1 cellular context compared by ENCODE assay signal in genomic region chr5:56070795-56071539, GRCh38.
TF ChIP-seq lines count a peak whose summit lies in the region.

No MANE protein-coding gene starts in this region.

TF ChIP-seq in GM12878, 131 proteins besides CTCF, POLR2A, EP300 and RAD21 (continued from another document):
- TF ChIP-seq ZBTB4 (CRISPR knock-in tag; IDR thresholded peaks at IDR 0.05) (no peak), CHD4 (IDR thresholded peaks at IDR 0.05) (no peak), BACH1 (IDR thresholded peaks at IDR 0.05; ENCODE audit: borderline replicate concordance) (no peak), ZNF687 (IDR thresholded peaks at IDR 0.05) (peak; percentile 51; the same call in 1 of the 2 replicates), RB1 (IDR thresholded peaks at IDR 0.05; ENCODE audit: borderline replicate concordance) (no peak), USF1 (IDR thresholded peaks at IDR 0.05; ENCODE audit: borderline replicate concordance, extremely low read length, insufficient read depth, low read depth, low read length) (no peak), MYC (IDR thresholded peaks at IDR 0.05; ENCODE audit: insufficient read depth, insufficient read length, insufficient replicate concordance, low read length, severe bottlenecking) (no peak), BMI1 (IDR thresholded peaks at IDR 0.05; ENCODE audit: borderline replicate concordance) (no peak), ZNF24 (IDR thresholded peaks at IDR 0.05) (0 out of 2 replicates have a peak, but pooled peaks have one; percentile 21), EZH2 (IDR thresholded peaks at IDR 0.05; ENCODE audit: borderline replicate concordance, control insufficient read depth, low read depth, low read length) (no peak), NR2C1 (IDR thresholded peaks at IDR 0.05) (no peak), CREB1 (IDR thresholded peaks at IDR 0.05; ENCODE audit: low read depth) (no peak), RUNX3 (IDR thresholded peaks at IDR 0.05; ENCODE audit: low read length) (peak; percentile 28; the same call in 1 of the 2 replicates), SIX5 (IDR thresholded peaks at IDR 0.05; ENCODE audit: low read depth, low read length, severe bottlenecking) (no peak), HDAC2 (IDR thresholded peaks at IDR 0.05) (no peak), SPI1 (IDR thresholded peaks at IDR 0.05; ENCODE audit: borderline replicate concordance, insufficient read depth, low read depth, low read length) (peak; percentile 39; the same call in 1 of the 2 replicates), PAX5 (IDR thresholded peaks at IDR 0.05; ENCODE audit: borderline replicate concordance, low read depth, low read length) (no peak), CBFB (IDR thresholded peaks at IDR 0.05; ENCODE audit: low read depth) (no peak), IKZF1 (conservative IDR thresholded peaks at IDR 0.05) (peak; percentile 37)
